ENCODE assay signal across 18 cellular contexts in the genomic region with DNA sequence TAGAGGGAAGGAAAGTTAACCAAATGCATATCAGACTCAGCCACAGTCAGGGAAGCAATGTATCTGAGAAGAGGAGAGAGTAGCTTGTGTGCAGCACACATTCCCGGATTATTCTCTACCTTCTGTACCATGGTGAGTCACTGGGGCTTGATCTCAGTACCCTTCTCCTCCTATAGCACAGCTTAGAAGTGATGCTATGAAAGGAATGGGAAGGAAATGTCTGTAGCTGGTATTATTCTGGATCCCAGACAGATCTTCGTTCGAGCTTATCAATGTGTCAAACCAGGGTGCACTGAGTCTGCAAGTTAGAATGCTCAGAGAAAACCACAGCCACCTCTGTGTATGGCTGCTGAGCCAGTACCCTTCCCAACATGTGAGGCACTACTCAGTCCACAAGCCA.
DNase-seq lines count a peak whose midpoint lies in the region; ATAC-seq, FAIRE-seq and TF ChIP-seq lines count a peak whose summit lies in the region.
"Had no signal": no experiment of that assay in that cellular context is flagged by ENCODE, and none has a peak within 500 bp of the region (broad histone marks: within the 10 kb centered on the region; RNA-seq: fewer than 3 reads in every experiment).

No MANE protein-coding gene starts in this region.

- peaks cover 92% of the 10 kb centered on the region for H3K36me3 Mint-ChIP-seq in activated T-cell treated with anti-CD3 and anti-CD28 coated beads, Interleukin-2, amount 50 U/mL, for 24 hours (ENCODE audit: low read depth)
- H3K36me3 Mint-ChIP-seq in activated T-cell treated with anti-CD3 and anti-CD28 coated beads, Interleukin-2, amount 50 U/mL, for 72 hours (ENCODE audit: insufficient read depth in 2 of 2) = peaks cover 3 to 15% of the 10 kb centered on the region in 2 donors
- peaks cover 37% of the 10 kb centered on the region for H3K36me3 Mint-ChIP-seq in astrocyte (ENCODE audit: low read depth, unreplicated experiment)
- peaks cover 96% of the 10 kb centered on the region for H3K36me3 Mint-ChIP-seq in stimulated activated effector memory CD8-positive, alpha-beta T cell treated with anti-CD3 and anti-CD28 coated beads, Interleukin-12 subunit alpha, Interleukin-12 subunit beta, amount 100 ng/mL, for 72 hours

- no peak overlapping the region for H3K9ac ChIP-seq in astrocyte (ENCODE audit: low read length)

- H3K9me3 ChIP-seq in astrocyte (ENCODE audit: insufficient read depth, low read depth, low read length) = no peaks in the 10 kb centered on the region

- no peaks in the 10 kb centered on the region for H3K27me3 Mint-ChIP-seq in activated T-cell treated with anti-CD3 and anti-CD28 coated beads, Interleukin-2, amount 50 U/mL, for 24 hours
- no peaks in the 10 kb centered on the region for H3K27me3 Mint-ChIP-seq in activated T-cell treated with anti-CD3 and anti-CD28 coated beads, Interleukin-2, amount 50 U/mL, for 72 hours (ENCODE audit: low read depth)
- no peaks in the 10 kb centered on the region for H3K27me3 Mint-ChIP-seq in astrocyte (ENCODE audit: low read depth, unreplicated experiment)

- H3K9me3 Mint-ChIP-seq in activated T-cell treated with anti-CD3 and anti-CD28 coated beads, Interleukin-2, amount 50 U/mL, for 24 hours = no peaks in the 10 kb centered on the region
- H3K9me3 Mint-ChIP-seq in activated T-cell treated with anti-CD3 and anti-CD28 coated beads, Interleukin-2, amount 50 U/mL, for 72 hours = no peaks in the 10 kb centered on the region
- no peaks in the 10 kb centered on the region for H3K9me3 Mint-ChIP-seq in astrocyte (ENCODE audit: unreplicated experiment)
- H3K9me3 Mint-ChIP-seq in stimulated activated effector memory CD8-positive, alpha-beta T cell treated with anti-CD3 and anti-CD28 coated beads, Interleukin-12 subunit alpha, Interleukin-12 subunit beta, amount 100 ng/mL, for 72 hours = no peaks in the 10 kb centered on the region

- no peak for DNase-seq in activated T-cell treated with anti-CD3 and anti-CD28 coated beads, Interleukin-2, amount 50 U/mL, for 24 hours
- DNase-seq in activated T-cell treated with anti-CD3 and anti-CD28 coated beads, Interleukin-2, amount 50 U/mL, for 72 hours = no peak
- peak; percentile 68 for DNase-seq in astrocyte (ENCODE audit: low read depth)
- no peak for DNase-seq in epithelial cell of prostate (ENCODE audit: low read depth, low spot score)
- no peak for DNase-seq in stimulated activated effector memory CD8-positive, alpha-beta T cell treated with anti-CD3 and anti-CD28 coated beads, Interleukin-12 subunit alpha, Interleukin-12 subunit beta, amount 100 ng/mL, for 72 hours (ENCODE audit: low spot score in 2 of 2)
- no peak for DNase-seq in GM13977 (ENCODE audit: low spot score)
- DNase-seq: DMS 273 treated with DMSO at 0.1 percent for 48 hours, EL, HCEC 1CT, NCI-H187, NCI-H69, OCI-M1, SHP77 treated with DMSO at 0.1 percent for 48 hours had no signal

- ATAC-seq in activated T-cell treated with anti-CD3 and anti-CD28 coated beads, Interleukin-2, amount 50 U/mL, for 72 hours (replicated peaks in 1 of 2) = no peak
- ATAC-seq in stimulated activated effector memory CD8-positive, alpha-beta T cell treated with anti-CD3 and anti-CD28 coated beads, Interleukin-12 subunit alpha, Interleukin-12 subunit beta, amount 100 ng/mL, for 72 hours = no peak
- ATAC-seq in GM18909 (IDR thresholded peaks at IDR 0.05; ENCODE audit: poor library complexity, unreplicated experiment) = no peak
- no peak for ATAC-seq in HG02588 (IDR thresholded peaks at IDR 0.05; ENCODE audit: unreplicated experiment)
- ATAC-seq: K562 had no signal

- TF ChIP-seq CTCF in astrocyte (IDR thresholded peaks at IDR 0.05; ENCODE audit: insufficient read depth, low read depth, low read length) (no peak), GM13977 (IDR thresholded peaks at IDR 0.05; ENCODE audit: extremely low read depth, insufficient read depth, missing control alignments) (no peak)

- H2AFZ ChIP-seq in astrocyte (ENCODE audit: low read depth, low read length) = no peak overlapping the region

- in situ Hi-C loops in GM13977 (cut with MboI; ENCODE audit: low pct_unique_long_range_greater_than_20kb, low sequenced_read_pairs, unreplicated experiment) = no loop called here

- no peaks in the 10 kb centered on the region for H3K79me2 ChIP-seq in astrocyte (ENCODE audit: insufficient read depth, low read length)

- no peak overlapping the region for H3K4me2 ChIP-seq in astrocyte (ENCODE audit: low read length)

- H3K4me3 ChIP-seq in astrocyte (ENCODE audit: insufficient read depth, low read depth, low read length) = no peak overlapping the region
- H3K4me3 ChIP-seq: K562 had no signal

- H3K36me3 ChIP-seq in astrocyte (ENCODE audit: insufficient read depth, low read length) = peaks cover 57% of the 10 kb centered on the region

- no peak overlapping the region for H3K27ac ChIP-seq in astrocyte (ENCODE audit: low read depth, low read length)
- H3K27ac ChIP-seq in epithelial cell of prostate = peak overlapping the region; percentile 4
- H3K27ac ChIP-seq: 22Rv1 had no signal

- FAIRE-seq in astrocyte (lab: Jason Lieb, UNC) = no peak
- FAIRE-seq: GM19239, K562 had no signal

- peak overlapping the region; percentile 27 for H3K27ac Mint-ChIP-seq in activated T-cell treated with anti-CD3 and anti-CD28 coated beads, Interleukin-2, amount 50 U/mL, for 24 hours
- H3K27ac Mint-ChIP-seq in activated T-cell treated with anti-CD3 and anti-CD28 coated beads, Interleukin-2, amount 50 U/mL, for 72 hours = no peak overlapping the region
- H3K27ac Mint-ChIP-seq in astrocyte (ENCODE audit: unreplicated experiment) = peak overlapping the region; percentile 45
- peak overlapping the region; percentile 52 for H3K27ac Mint-ChIP-seq in stimulated activated effector memory CD8-positive, alpha-beta T cell treated with anti-CD3 and anti-CD28 coated beads, Interleukin-12 subunit alpha, Interleukin-12 subunit beta, amount 100 ng/mL, for 72 hours

- H3K4me3 Mint-ChIP-seq in activated T-cell treated with anti-CD3 and anti-CD28 coated beads, Interleukin-2, amount 50 U/mL, for 24 hours = no peak overlapping the region
- no peak overlapping the region for H3K4me3 Mint-ChIP-seq in activated T-cell treated with anti-CD3 and anti-CD28 coated beads, Interleukin-2, amount 50 U/mL, for 72 hours
- H3K4me3 Mint-ChIP-seq in astrocyte (ENCODE audit: unreplicated experiment) = no peak overlapping the region
- no peak overlapping the region for H3K4me3 Mint-ChIP-seq in stimulated activated effector memory CD8-positive, alpha-beta T cell treated with anti-CD3 and anti-CD28 coated beads, Interleukin-12 subunit alpha, Interleukin-12 subunit beta, amount 100 ng/mL, for 72 hours

- H3K27me3 ChIP-seq in astrocyte (ENCODE audit: insufficient read depth, low read length) = no peaks in the 10 kb centered on the region

- H4K20me1 ChIP-seq in astrocyte (ENCODE audit: insufficient read depth, low read length) = no peaks in the 10 kb centered on the region

- H3K4me1 Mint-ChIP-seq in activated T-cell treated with anti-CD3 and anti-CD28 coated beads, Interleukin-2, amount 50 U/mL, for 24 hours (ENCODE audit: low read depth) = no peaks in the 10 kb centered on the region
- H3K4me1 Mint-ChIP-seq in activated T-cell treated with anti-CD3 and anti-CD28 coated beads, Interleukin-2, amount 50 U/mL, for 72 hours (ENCODE audit: low read depth) = no peaks in the 10 kb centered on the region
- H3K4me1 Mint-ChIP-seq in astrocyte (ENCODE audit: low read depth, unreplicated experiment) = peaks cover 16% of the 10 kb centered on the region
- peaks cover 6% of the 10 kb centered on the region for H3K4me1 Mint-ChIP-seq in stimulated activated effector memory CD8-positive, alpha-beta T cell treated with anti-CD3 and anti-CD28 coated beads, Interleukin-12 subunit alpha, Interleukin-12 subunit beta, amount 100 ng/mL, for 72 hours

- no peaks in the 10 kb centered on the region for H3K4me1 ChIP-seq in astrocyte (ENCODE audit: insufficient read depth, low read length)
